Comparison of ENCODE assay signal across 19 cellular contexts in the genomic region with DNA sequence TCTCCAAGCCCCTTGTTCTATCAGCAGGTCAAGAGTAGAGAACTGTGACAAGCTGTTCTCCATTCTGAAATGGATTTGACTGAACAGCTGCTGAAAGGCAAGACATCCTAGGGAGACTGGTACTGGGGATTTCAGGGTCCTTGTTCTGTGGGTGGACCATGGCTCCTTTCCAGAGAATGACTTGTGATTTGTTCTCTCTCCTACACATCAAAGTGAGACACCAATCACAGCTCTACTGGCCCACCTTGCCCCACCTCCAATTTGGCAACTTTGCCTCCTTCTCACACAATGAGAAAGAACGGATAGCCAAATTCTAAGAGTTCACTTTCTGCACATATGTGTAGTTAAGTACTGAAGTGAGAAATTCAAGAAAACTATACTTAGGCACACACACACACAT.
A peak's percentile ranks its signal among the peaks of the same experiment; 100 is the strongest.
DNase-seq lines count a peak whose midpoint lies in the region; ATAC-seq and TF ChIP-seq lines count a peak whose summit lies in the region.
"Had no signal": no experiment of that assay in that cellular context is flagged by ENCODE, and none has a peak within 500 bp of the region (broad histone marks: within the 10 kb centered on the region; RNA-seq: fewer than 3 reads in every experiment).

No MANE protein-coding gene starts in this region.

- no peaks in the 10 kb centered on the region for H3F3A ChIP-seq in GM23338 (replicated peaks; ENCODE audit: low read depth)

- intact Hi-C loops in CD14-positive monocyte (cut with micrococcal nuclease) = loop anchor here in 1 of 2 donors (10.0 kb wide), 1 partner anchor 69 kb away; the partner anchor contains the start of gene BCL11A
- intact Hi-C loops in right lobe of liver (cut with DNase I) = no loop called here
- intact Hi-C loops in head of caudate nucleus (cut with DNase I) = no loop called here

- peaks cover 64% of the 10 kb centered on the region for H4K20me1 ChIP-seq in GM23338 (replicated peaks; ENCODE audit: insufficient read depth)

- DNase-seq in CD14-positive monocyte (ENCODE audit: low spot score) (no peak), GM23338 (ENCODE audit: low spot score) (no peak), iPS-NIHi7 (ENCODE audit: extremely low spot score) (peak; percentile 38), GF-D8 (lab: John Stamatoyannopoulos, UW) (no peak), right lobe of liver (no peak), head of caudate nucleus (no peak)
- no peak for DNase-seq in activated naive CD8-positive, alpha-beta T cell treated with anti-CD3 and anti-CD28 coated beads, Interleukin-2, amount 50 U/mL, for 24 hours
- no peak for DNase-seq in activated naive CD4-positive, alpha-beta T cell (lab: John Stamatoyannopoulos, UW)
- DNase-seq: activated CD4-positive, alpha-beta memory T cell treated with anti-CD3 and anti-CD28 coated beads for 36 hours; activated T-cell treated with anti-CD3 and anti-CD28 coated beads, Interleukin-2, amount 50 U/mL, for 24 hours; mammary epithelial cell; NCI-H1417 treated with DMSO at 0.1 percent for 48 hours; NCI-H2171 treated with DMSO at 0.1 percent for 48 hours; RPMI8226 had no signal

- TF ChIP-seq POLR2A in right lobe of liver (IDR thresholded peaks at IDR 0.05) = no peak

- H3K27me3 Mint-ChIP-seq in CD14-positive monocyte (ENCODE audit: low read depth in 3 of 3) (no peaks in the 10 kb centered on the region), GM23338 (ENCODE audit: insufficient read depth, low read depth, poor library complexity) (peaks cover 16% of the 10 kb centered on the region)
- peaks cover 12% of the 10 kb centered on the region for H3K27me3 Mint-ChIP-seq in activated naive CD8-positive, alpha-beta T cell treated with anti-CD3 and anti-CD28 coated beads, Interleukin-2, amount 50 U/mL, for 24 hours

- no peaks in the 10 kb centered on the region for H3K9me3 Mint-ChIP-seq in CD14-positive monocyte
- H3K9me3 Mint-ChIP-seq in GM23338 = no peaks in the 10 kb centered on the region
- H3K9me3 Mint-ChIP-seq in activated naive CD8-positive, alpha-beta T cell treated with anti-CD3 and anti-CD28 coated beads, Interleukin-2, amount 50 U/mL, for 24 hours = no peaks in the 10 kb centered on the region
- H3K9me3 Mint-ChIP-seq: activated CD4-positive, alpha-beta memory T cell treated with anti-CD3 and anti-CD28 coated beads for 36 hours; activated naive CD4-positive, alpha-beta T cell treated with anti-CD3 and anti-CD28 coated beads, Interleukin-2, amount 50 U/mL, for 24 hours; activated T-cell treated with anti-CD3 and anti-CD28 coated beads, Interleukin-2, amount 50 U/mL, for 24 hours; natural killer cell treated with Interleukin-12 subunit alpha and Interleukin-12 subunit beta and Interleukin-15 and Interleukin-18, amount 100 ng/mL, for 72 hours had no signal

- WGBS in right lobe of liver (ENCODE audit: insufficient coverage, low coverage, low lambda C conversion rate, missing lambda C conversion rate) = 64% methylated on average over 1 of the region's 1 CpG

- H3K9me2 ChIP-seq in GM23338 (ENCODE audit: insufficient read depth) = no peaks in the 10 kb centered on the region

- H3K36me3 ChIP-seq in GM23338 (ENCODE audit: insufficient read depth) = peaks cover 4% of the 10 kb centered on the region; the same call in 1 of the 2 replicates
- H3K36me3 ChIP-seq in right lobe of liver = no peaks in the 10 kb centered on the region
- H3K36me3 ChIP-seq: esophagus muscularis mucosa had no signal

- H3K4me1 Mint-ChIP-seq in CD14-positive monocyte (peaks cover 84% of the 10 kb centered on the region), GM23338 (peaks cover 80% of the 10 kb centered on the region)
- H3K4me1 Mint-ChIP-seq in activated naive CD8-positive, alpha-beta T cell treated with anti-CD3 and anti-CD28 coated beads, Interleukin-2, amount 50 U/mL, for 24 hours = peaks cover 25% of the 10 kb centered on the region
- H3K4me1 Mint-ChIP-seq: activated naive CD4-positive, alpha-beta T cell treated with anti-CD3 and anti-CD28 coated beads, Interleukin-2, amount 50 U/mL, for 24 hours had no signal

- H3K4me2 ChIP-seq in GM23338 = no peak overlapping the region

- no peaks in the 10 kb centered on the region for H3K9me3 ChIP-seq in right lobe of liver
- H3K9me3 ChIP-seq: esophagus muscularis mucosa had no signal

- H3K27ac Mint-ChIP-seq in CD14-positive monocyte (peak overlapping the region; percentile 79 to 99 (median 97)), GM23338 (no peak overlapping the region; the same call in 1 of the 2 replicates)
- peak overlapping the region; percentile 27 for H3K27ac Mint-ChIP-seq in activated naive CD8-positive, alpha-beta T cell treated with anti-CD3 and anti-CD28 coated beads, Interleukin-2, amount 50 U/mL, for 24 hours
- H3K27ac Mint-ChIP-seq: activated CD4-positive, alpha-beta memory T cell treated with anti-CD3 and anti-CD28 coated beads for 36 hours; activated naive CD4-positive, alpha-beta T cell treated with anti-CD3 and anti-CD28 coated beads, Interleukin-2, amount 50 U/mL, for 24 hours; activated T-cell treated with anti-CD3 and anti-CD28 coated beads, Interleukin-2, amount 50 U/mL, for 24 hours; natural killer cell treated with Interleukin-12 subunit alpha and Interleukin-12 subunit beta and Interleukin-15 and Interleukin-18, amount 100 ng/mL, for 72 hours had no signal

- H3K27ac ChIP-seq in GM23338 (ENCODE audit: low read depth) (no peak overlapping the region), right lobe of liver (no peak overlapping the region)
- H3K27ac ChIP-seq: esophagus muscularis mucosa, VCaP had no signal

- H3K4me3 ChIP-seq in GM23338 = no peak overlapping the region
- no peak overlapping the region for H3K4me3 ChIP-seq in right lobe of liver
- H3K4me3 ChIP-seq: esophagus muscularis mucosa had no signal

- H3K27me3 ChIP-seq in GM23338 (ENCODE audit: insufficient read depth) (peaks cover 7% of the 10 kb centered on the region; the same call in 1 of the 2 replicates), right lobe of liver (no peaks in the 10 kb centered on the region)
- H3K27me3 ChIP-seq: esophagus muscularis mucosa had no signal

- H3K4me1 ChIP-seq in GM23338 (ENCODE audit: insufficient read depth) = peaks cover 75% of the 10 kb centered on the region
- H3K4me1 ChIP-seq in right lobe of liver = no peaks in the 10 kb centered on the region

- H3K36me3 Mint-ChIP-seq in CD14-positive monocyte (peaks cover 0 to 8% of the 10 kb centered on the region in 2 donors), GM23338 (ENCODE audit: low read depth) (peaks cover 18% of the 10 kb centered on the region)
- no peaks in the 10 kb centered on the region for H3K36me3 Mint-ChIP-seq in activated naive CD8-positive, alpha-beta T cell treated with anti-CD3 and anti-CD28 coated beads, Interleukin-2, amount 50 U/mL, for 24 hours (ENCODE audit: low read depth)
- H3K36me3 Mint-ChIP-seq: activated CD4-positive, alpha-beta memory T cell treated with anti-CD3 and anti-CD28 coated beads for 36 hours; activated naive CD4-positive, alpha-beta T cell treated with anti-CD3 and anti-CD28 coated beads, Interleukin-2, amount 50 U/mL, for 24 hours; natural killer cell treated with Interleukin-12 subunit alpha and Interleukin-12 subunit beta and Interleukin-15 and Interleukin-18, amount 100 ng/mL, for 72 hours had no signal

- H3K79me2 ChIP-seq in GM23338 (replicated peaks; ENCODE audit: insufficient read depth) = peaks cover 94% of the 10 kb centered on the region

- H3K4me3 Mint-ChIP-seq in CD14-positive monocyte (peak overlapping the region; percentile 35 to 75), GM23338 (no peak overlapping the region)
- no peak overlapping the region for H3K4me3 Mint-ChIP-seq in activated naive CD8-positive, alpha-beta T cell treated with anti-CD3 and anti-CD28 coated beads, Interleukin-2, amount 50 U/mL, for 24 hours
- H3K4me3 Mint-ChIP-seq: activated CD4-positive, alpha-beta memory T cell treated with anti-CD3 and anti-CD28 coated beads for 36 hours; activated naive CD4-positive, alpha-beta T cell treated with anti-CD3 and anti-CD28 coated beads, Interleukin-2, amount 50 U/mL, for 24 hours; activated T-cell treated with anti-CD3 and anti-CD28 coated beads, Interleukin-2, amount 50 U/mL, for 24 hours; natural killer cell treated with Interleukin-12 subunit alpha and Interleukin-12 subunit beta and Interleukin-15 and Interleukin-18, amount 100 ng/mL, for 72 hours had no signal

- ATAC-seq in GM23338 (peak; percentile 49), right lobe of liver (no peak)
- no peak for ATAC-seq in activated naive CD8-positive, alpha-beta T cell treated with anti-CD3 and anti-CD28 coated beads, Interleukin-2, amount 50 U/mL, for 24 hours
- ATAC-seq: HCT116; natural killer cell treated with Interleukin-12 subunit alpha and Interleukin-12 subunit beta and Interleukin-15 and Interleukin-18, amount 100 ng/mL, for 72 hours had no signal

- no peak for TF ChIP-seq CTCF in CD14-positive monocyte (IDR thresholded peaks at IDR 0.05)
- no peak for TF ChIP-seq CTCF in GM23338 (conservative IDR thresholded peaks at IDR 0.05; ENCODE audit: low read depth in 2 of 2)
- no peak for TF ChIP-seq CTCF in right lobe of liver (IDR thresholded peaks at IDR 0.05)

- no peak overlapping the region for H2AFZ ChIP-seq in GM23338

TF ChIP-seq in GM23338, 12 proteins besides CTCF, POLR2A, EP300 and RAD21 (continues in another document):
- no peak for TF ChIP-seq NANOG (IDR thresholded peaks at IDR 0.05; ENCODE audit: borderline replicate concordance)

Comparison
In these comparisons a context has a peak if more than half of its experiments do, and no peak if none do; other contexts are left out.
1. H3K4me3 Mint-ChIP-seq: peak in CD14-positive monocyte (2 of 2); none in GM23338 (single experiment) and activated naive CD8-positive, alpha-beta T cell treated with anti-CD3 and anti-CD28 coated beads, Interleukin-2, amount 50 U/mL, for 24 hours (single experiment).